ENCODE assay signal across 11 cellular contexts in the genomic region with DNA sequence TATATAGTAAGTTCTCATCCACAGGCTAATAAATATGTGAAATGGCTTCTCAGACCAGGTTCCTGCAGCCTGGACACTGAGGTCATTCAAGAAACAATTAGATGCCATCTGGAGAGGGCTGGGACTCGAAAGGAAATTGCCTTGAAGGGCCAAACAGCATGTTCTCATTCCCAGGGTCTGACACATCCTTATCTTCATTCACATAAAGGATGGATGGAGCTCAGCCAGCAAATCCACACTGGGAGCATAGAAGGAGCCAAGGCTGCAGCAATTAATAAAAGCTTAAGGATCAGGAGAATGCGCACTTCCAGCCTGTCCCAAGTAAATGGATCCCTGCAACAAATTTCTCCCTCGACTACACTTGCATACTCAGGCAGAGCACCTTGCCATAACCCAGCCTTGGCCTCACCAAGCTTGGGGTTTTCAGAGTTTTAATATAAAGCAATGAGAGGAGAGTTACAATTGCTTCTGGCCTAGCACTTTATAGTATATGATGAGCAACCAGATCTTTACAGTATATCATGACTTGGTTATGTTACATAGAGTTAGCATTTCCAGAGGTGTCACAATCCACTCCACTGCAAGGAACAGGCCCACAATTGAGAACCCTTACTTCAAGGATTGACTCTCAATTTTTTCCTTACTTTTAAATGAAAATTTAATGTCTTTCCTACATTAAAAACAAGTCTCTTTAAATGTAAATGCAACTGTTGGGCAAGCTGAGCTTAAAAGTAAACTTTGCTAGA. TPM values are rescaled to one million over a fixed set of nuclear protein-coding genes. Genes with fewer than 3 reads are reported as not detected.
DNase-seq lines count a peak whose midpoint lies in the region; ATAC-seq, FAIRE-seq and TF ChIP-seq lines count a peak whose summit lies in the region.
"Had no signal": no experiment of that assay in that cellular context is flagged by ENCODE, and none has a peak within 500 bp of the region (broad histone marks: within the 10 kb centered on the region; RNA-seq: fewer than 3 reads in every experiment).

No MANE protein-coding gene starts in this region.

- H3K4me1 ChIP-seq in BE2C: peaks cover 29% of the 10 kb centered on the region

- no peak for FAIRE-seq in GM19239 (lab: Jason Lieb, UNC)

- H3K4me3 Mint-ChIP-seq in stimulated activated naive B cell treated with anti-CD40 and anti-IgM and Interleukin-4, amounts not matched to agents 10 μg/mL and 1 μg/mL and 100 μg/mL, for 72 hours: no peak overlapping the region
- H3K4me3 Mint-ChIP-seq: T-helper 17 cell had no signal

- H3K27me3 Mint-ChIP-seq in stimulated activated naive B cell treated with anti-CD40 and anti-IgM and Interleukin-4, amounts not matched to agents 10 μg/mL and 1 μg/mL and 100 μg/mL, for 72 hours: no peaks in the 10 kb centered on the region

- no peak overlapping the region for H3K4me3 ChIP-seq in BE2C (ENCODE audit: low read depth, low read length)

- no peaks in the 10 kb centered on the region for H3K27me3 ChIP-seq in BE2C

- peaks cover 27 to 49% of the 10 kb centered on the region in 2 donors for H3K36me3 Mint-ChIP-seq in stimulated activated naive B cell treated with anti-CD40 and anti-IgM and Interleukin-4, amounts not matched to agents 10 μg/mL and 1 μg/mL and 100 μg/mL, for 72 hours

- peaks cover 17 to 21% of the 10 kb centered on the region in 2 donors for H3K4me1 Mint-ChIP-seq in stimulated activated naive B cell treated with anti-CD40 and anti-IgM and Interleukin-4, amounts not matched to agents 10 μg/mL and 1 μg/mL and 100 μg/mL, for 72 hours
- H3K4me1 Mint-ChIP-seq: T-helper 17 cell had no signal

- peak; percentile 44 for DNase-seq in BE2C
- DNase-seq in NCI-H226: peak; percentile 88
- peak; percentile 80 for DNase-seq in cerebellar cortex (ENCODE audit: low spot score)
- DNase-seq in left kidney (ENCODE audit: low read depth, low spot score): peak; percentile 49
- DNase-seq in stimulated activated naive B cell treated with anti-CD40 and anti-IgM and Interleukin-4, amounts not matched to agents 10 μg/mL and 1 μg/mL and 100 μg/mL, for 72 hours: no peak
- no peak for DNase-seq in GM19239 (ENCODE audit: insufficient read length, low spot score)
- DNase-seq: activated T-cell treated with anti-CD3 and anti-CD28 coated beads, Interleukin-2, amount 50 U/mL, for 48 hours; NCI-H2029; T-helper 17 cell had no signal

- H3K27ac Mint-ChIP-seq in stimulated activated naive B cell treated with anti-CD40 and anti-IgM and Interleukin-4, amounts not matched to agents 10 μg/mL and 1 μg/mL and 100 μg/mL, for 72 hours: no peak overlapping the region
- H3K27ac Mint-ChIP-seq: T-helper 17 cell had no signal

- no peaks in the 10 kb centered on the region for H3K9me3 Mint-ChIP-seq in stimulated activated naive B cell treated with anti-CD40 and anti-IgM and Interleukin-4, amounts not matched to agents 10 μg/mL and 1 μg/mL and 100 μg/mL, for 72 hours

- no peaks in the 10 kb centered on the region for H3K9me3 ChIP-seq in BE2C

- no peaks in the 10 kb centered on the region; the same call in 1 of the 2 replicates for H3K36me3 ChIP-seq in BE2C

- no peak for TF ChIP-seq CTCF in BE2C (IDR thresholded peaks at IDR 0.05; ENCODE audit: low read depth, low read length)

- no peak for ATAC-seq in stimulated activated naive B cell treated with anti-CD40 and anti-IgM and Interleukin-4, amounts not matched to agents 10 μg/mL and 1 μg/mL and 100 μg/mL, for 72 hours (replicated peaks)
- no peak for ATAC-seq in activated CD4-positive, CD25-positive, alpha-beta regulatory T cell treated with anti-CD3 and anti-CD28 coated beads, Interleukin-2, amount 50 U/mL, for 24 hours
- no peak for ATAC-seq in HG02884 (IDR thresholded peaks at IDR 0.05; ENCODE audit: unreplicated experiment)
- ATAC-seq: T-helper 17 cell had no signal

RNA-seq across cellular contexts. Expression of a gene that starts 55.9 kb away (rescaled TPM):
- 95.5 TPM for polyA plus RNA-seq in BE2C (2012; ENCODE audit: insufficient read depth, insufficient read length, low read depth)

Comparison
In these comparisons a context has a peak if more than half of its experiments do, and no peak if none do; other contexts are left out.
1. DNase-seq: peak in BE2C (single experiment), NCI-H226 (single experiment), cerebellar cortex (single experiment) and left kidney (single experiment); none in stimulated activated naive B cell treated with anti-CD40 and anti-IgM and Interleukin-4, amounts not matched to agents 10 μg/mL and 1 μg/mL and 100 μg/mL, for 72 hours (single experiment) and GM19239 (single experiment).